ENCODE assay signal across 8 cellular contexts in the genomic region with DNA sequence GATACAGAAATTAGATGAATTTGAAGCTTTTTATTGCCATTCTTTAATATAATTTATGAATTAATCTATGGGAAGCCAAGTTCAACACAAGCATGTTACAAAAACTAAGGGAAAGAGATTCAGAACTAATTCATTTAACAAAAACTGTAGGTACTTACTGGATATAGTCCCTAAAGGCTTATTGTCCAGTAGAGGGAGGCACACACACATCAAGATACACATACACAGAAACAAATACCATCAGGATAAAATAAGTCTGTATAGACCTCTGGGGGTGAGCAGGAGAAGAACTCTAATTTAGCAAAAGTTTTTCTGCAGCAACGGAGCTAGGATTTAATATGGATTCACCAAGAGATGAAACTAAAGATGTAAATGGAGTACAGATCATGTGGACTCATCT.
DNase-seq lines count a peak whose midpoint lies in the region; ATAC-seq lines count a peak whose summit lies in the region.

No MANE protein-coding gene starts in this region.

- peaks cover 5% of the 10 kb centered on the region for H3K36me3 Mint-ChIP-seq in activated naive CD4-positive, alpha-beta T cell treated with anti-CD3 and anti-CD28 coated beads for 36 hours (ENCODE audit: low read depth)

- H3K4me1 Mint-ChIP-seq in activated naive CD4-positive, alpha-beta T cell treated with anti-CD3 and anti-CD28 coated beads for 36 hours (ENCODE audit: low read depth) = no peaks in the 10 kb centered on the region

- no peaks in the 10 kb centered on the region for H3K27me3 Mint-ChIP-seq in activated naive CD4-positive, alpha-beta T cell treated with anti-CD3 and anti-CD28 coated beads for 36 hours (ENCODE audit: low read depth)

- intact Hi-C loops in activated naive CD4-positive, alpha-beta T cell treated with anti-CD3 and anti-CD28 coated beads for 36 hours (cut with micrococcal nuclease) = loop anchor here (1.0 kb wide), 1 partner anchor 163 kb away; no protein-coding TSS in a partner anchor

- no peak overlapping the region for H3K4me3 Mint-ChIP-seq in activated naive CD4-positive, alpha-beta T cell treated with anti-CD3 and anti-CD28 coated beads for 36 hours

- DNase-seq in AG20443 (ENCODE audit: low spot score) (peak; percentile 24), HPDE6-E6E7 (ENCODE audit: extremely low spot score) (peak; percentile 20), SK-MEL-5 (ENCODE audit: low read depth, low spot score) (peak; percentile 67), hepatic stellate cell (ENCODE audit: low spot score) (peak; percentile 22)
- no peak for DNase-seq in activated naive CD4-positive, alpha-beta T cell treated with anti-CD3 and anti-CD28 coated beads for 36 hours

- CTCF ChIA-PET in activated naive CD4-positive, alpha-beta T cell treated with anti-CD3 and anti-CD28 coated beads for 36 hours (lab: Charles Lee) = interaction anchor here (0.5 to 0.7 kb wide), 3 partner anchors 17 to 390 kb away, joined by 3 read pairs; no protein-coding TSS in a partner anchor

- H3K9me3 Mint-ChIP-seq in activated naive CD4-positive, alpha-beta T cell treated with anti-CD3 and anti-CD28 coated beads for 36 hours = no peaks in the 10 kb centered on the region

- no peak for ATAC-seq in GM21381 (IDR thresholded peaks at IDR 0.05; ENCODE audit: unreplicated experiment)
- no peak for ATAC-seq in GM18858 (IDR thresholded peaks at IDR 0.05; ENCODE audit: unreplicated experiment)
- no peak for ATAC-seq in HG03442 (IDR thresholded peaks at IDR 0.05; ENCODE audit: unreplicated experiment)

- H3K27ac Mint-ChIP-seq in activated naive CD4-positive, alpha-beta T cell treated with anti-CD3 and anti-CD28 coated beads for 36 hours = no peak overlapping the region

- in situ Hi-C loops in SK-MEL-5 (cut with HindIII; ENCODE audit: low pct_unique_long_range_greater_than_20kb, low sequenced_read_pairs) = no loop called here
